In genomic region chr11:46593550-46594382, GRCh38 we compare ENCODE assay signal across 8 cellular contexts. TPM values are rescaled to one million over a fixed set of nuclear protein-coding genes. Genes with fewer than 3 reads are reported as not detected.
A peak's percentile ranks its signal among the peaks of the same experiment; 100 is the strongest.
DNase-seq lines count a peak whose midpoint lies in the region; ATAC-seq and TF ChIP-seq lines count a peak whose summit lies in the region.

Gene AMBRA1, minus strand, starts transcription at chr11:46594023. Its CDS starts 45,643 bp downstream, at chr11:46548380.

- no peaks in the 10 kb centered on the region for H3K36me3 Mint-ChIP-seq in IgD-negative memory B cell

- CTCF ChIA-PET in PC-3 (lab: Charles Lee), result interaction anchor here (0.8 kb wide), 2 partner anchors 21 to 104 kb away, joined by 3 to 4 read pairs; no protein-coding TSS in a partner anchor

- no peak for TF ChIP-seq CTCF in PC-3 (conservative IDR thresholded peaks at IDR 0.05; ENCODE audit: low read depth, low read length)

- peak within 1 kb of the TSS; percentile 98 for H3K4me2 ChIP-seq in PC-3 (ENCODE audit: low read length)

- ATAC-seq in GM21528 (IDR thresholded peaks at IDR 0.05; ENCODE audit: low FRiP score, unreplicated experiment), result peak; percentile 78
- ATAC-seq in PC-3, result peak; percentile 92

- peaks cover 2% of the 10 kb centered on the region for H3K27me3 Mint-ChIP-seq in IgD-negative memory B cell

- TSS peak; percentile 95 for BruUV-seq in PC-3 (replicated peaks; lab: Mats Ljungman, UMichigan)

- H3K27me3 ChIP-seq in PC-3 (ENCODE audit: low read length), result no peaks in the 10 kb centered on the region
- H3K27me3 ChIP-seq in mucosa of rectum (ENCODE audit: control insufficient read depth in 2 of 2, insufficient read depth in 2 of 2, low read length in 2 of 2), result no peaks in the 10 kb centered on the region

- H3K9ac ChIP-seq in PC-3 (ENCODE audit: low read length) (peak within 1 kb of the TSS; percentile 88), mucosa of rectum (ENCODE audit: low read depth in 1 of 2, low read length in 2 of 2) (peak within 1 kb of the TSS; percentile 91 to 92)

- peaks cover 19% of the 10 kb centered on the region for H3K4me1 ChIP-seq in PC-3 (ENCODE audit: insufficient read depth, low read length)
- peaks cover 20 to 23% of the 10 kb centered on the region in 2 donors for H3K4me1 ChIP-seq in mucosa of rectum (ENCODE audit: control insufficient read depth in 2 of 2, insufficient read depth in 2 of 2, low read length in 2 of 2)

- no peak within 1 kb of the TSS for H3K27ac ChIP-seq in PC-3 (ENCODE audit: low read length)
- peak within 1 kb of the TSS; percentile 80 to 83 for H3K27ac ChIP-seq in mucosa of rectum (ENCODE audit: low read depth in 2 of 2, low read length in 2 of 2)

- peak within 1 kb of the TSS; percentile 98 to 100 (median 98) for H3K4me3 Mint-ChIP-seq in IgD-negative memory B cell

- 0 out of 2 replicates have a peak, but pooled peaks cover 12% of the 10 kb centered on the region for H4K20me1 ChIP-seq in PC-3 (ENCODE audit: low read length)

- TF ChIP-seq POLR2A in erythroblast (IDR thresholded peaks at IDR 0.05; ENCODE audit: low read length), result peak; percentile 78

- H3K4me3 ChIP-seq in PC-3 (ENCODE audit: low read length), result peak within 1 kb of the TSS; percentile 94
- H3K4me3 ChIP-seq in mucosa of rectum (ENCODE audit: low read length in 2 of 2), result peak within 1 kb of the TSS; percentile 74 to 93

- H3K36me3 ChIP-seq in PC-3 (ENCODE audit: low read depth, low read length), result no peaks in the 10 kb centered on the region
- no peaks in the 10 kb centered on the region for H3K36me3 ChIP-seq in mucosa of rectum (ENCODE audit: control insufficient read depth in 2 of 2, insufficient read depth in 2 of 2, low read length in 2 of 2)

- intact Hi-C loops in PC-3 (cut with micrococcal nuclease), result loop anchor here (2.0 kb wide), 1 partner anchor 23 kb away; the partner anchor contains the start of genes ATG13 and HARBI1

- H3K9me3 ChIP-seq in PC-3 (ENCODE audit: low read length) (no peaks in the 10 kb centered on the region), mucosa of rectum (ENCODE audit: control insufficient read depth in 2 of 2, low read length in 2 of 2) (no peaks in the 10 kb centered on the region)

- POLR2A ChIA-PET in PC-3 (lab: Charles Lee; ENCODE audit: unreplicated experiment), result interaction anchor here (0.5 to 1.3 kb wide), 4 partner anchors 18 to 343 kb away, joined by 3 to 7 read pairs (median 5); partner anchors contain the start of gene CSTPP1

- H2AFZ ChIP-seq in PC-3 (ENCODE audit: low read length), result peak within 1 kb of the TSS; percentile 98

- H3K4me1 Mint-ChIP-seq in IgD-negative memory B cell, result peaks cover 20 to 34% (median 23%) of the 10 kb centered on the region in 3 donors

- no peaks in the 10 kb centered on the region for H3K9me3 Mint-ChIP-seq in IgD-negative memory B cell

- peak within 1 kb of the TSS; percentile 82 to 99 (median 91) for H3K27ac Mint-ChIP-seq in IgD-negative memory B cell

- H3F3A ChIP-seq in PC-3 (ENCODE audit: low read length, unreplicated experiment), result no peaks in the 10 kb centered on the region

- H3K9me2 ChIP-seq in PC-3 (replicated peaks; ENCODE audit: low read length), result no peaks in the 10 kb centered on the region

- peaks cover 50% of the 10 kb centered on the region for H3K79me2 ChIP-seq in PC-3 (ENCODE audit: low read length)

- peak; percentile 75 for DNase-seq in DMS 273 treated with DMSO at 0.1 percent for 48 hours (lab: John Stamatoyannopoulos, UW)
- DNase-seq in PC-3, result peak; percentile 89
- peak; percentile 78 for DNase-seq in activated T-cell treated with anti-CD3 and anti-CD28 coated beads for 48 hours (ENCODE audit: low read depth)
- DNase-seq in erythroblast (lab: John Stamatoyannopoulos, UW), result peak; percentile 95
- peak; percentile 54 to 60 for DNase-seq in stimulated activated CD8-positive, alpha-beta memory T cell treated with anti-CD3 and anti-CD28 coated beads, Interleukin-4, amount 100 ng/mL, for 4 hours (ENCODE audit: low read depth in 2 of 2, low spot score in 1 of 2)

RNA-seq across cellular contexts. Expression of gene AMBRA1, which starts in this region (rescaled TPM):
- polyA plus RNA-seq in IgD-negative memory B cell, result 9.1 TPM
- 15.8 and 18.0 TPM in 2 replicates for total RNA-seq in PC-3 (2014; rRNA removed)
